Comparison of ENCODE assay signal across 16 cellular contexts in the genomic region with DNA sequence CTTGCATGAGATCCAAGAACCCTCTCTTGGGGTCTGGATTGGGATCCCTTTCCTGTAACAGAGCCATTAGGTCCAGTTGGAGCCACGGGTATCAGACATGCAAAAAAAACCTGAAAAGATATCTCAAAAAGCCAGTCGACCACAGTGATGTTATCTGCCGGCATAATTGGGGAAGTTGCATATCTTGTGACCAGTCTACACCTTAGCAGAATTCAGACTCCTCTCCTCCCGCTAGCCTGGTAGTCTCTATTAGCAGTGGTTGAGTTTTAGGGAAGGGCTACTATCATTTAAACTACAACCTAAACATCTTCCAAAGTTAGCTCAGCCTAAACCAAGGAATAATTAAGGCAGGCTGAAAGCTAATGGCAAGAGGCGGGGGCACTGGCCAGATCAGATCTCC.
"Had no signal": no experiment of that assay in that cellular context is flagged by ENCODE, and none has a peak within 500 bp of the region (broad histone marks: within the 10 kb centered on the region; RNA-seq: fewer than 3 reads in every experiment).

No MANE protein-coding gene starts in this region.

- H3K4me1 ChIP-seq: right atrium auricular region, sigmoid colon had no signal

- DNase-seq: cortex of kidney; dorsolateral prefrontal cortex; effector CD8-positive, alpha-beta T cell; foreskin melanocyte; head of caudate nucleus; kidney glomerular epithelial cell; mesendoderm; natural killer cell; posterior cingulate gyrus; sigmoid colon; stimulated activated CD4-positive, alpha-beta T cell treated with anti-CD3 and anti-CD28 coated beads, Interleukin-2, amount 100 ng/mL, for 24 hours; stimulated activated naive CD4-positive, alpha-beta T cell had no signal

- H3K9me3 ChIP-seq: right atrium auricular region, sigmoid colon had no signal

- H3K27me3 ChIP-seq: dorsolateral prefrontal cortex, hepatocyte, right atrium auricular region, sigmoid colon had no signal

- H3K4me3 Mint-ChIP-seq: natural killer cell, neural crest cell, type B pancreatic cell had no signal

- H3K4me1 Mint-ChIP-seq: natural killer cell had no signal

- H3K27ac Mint-ChIP-seq: natural killer cell, type B pancreatic cell had no signal

- H3K36me3 Mint-ChIP-seq: natural killer cell had no signal

- H3K9me3 Mint-ChIP-seq: natural killer cell, type B pancreatic cell had no signal

- H3K79me2 ChIP-seq: hepatocyte had no signal

- H3K27ac ChIP-seq: dorsolateral prefrontal cortex, hepatocyte, right atrium auricular region, sigmoid colon had no signal

- H2AFZ ChIP-seq: hepatocyte had no signal

- H3K4me2 ChIP-seq: hepatocyte had no signal
